19 cellular contexts compared by ENCODE assay signal in the genomic region with DNA sequence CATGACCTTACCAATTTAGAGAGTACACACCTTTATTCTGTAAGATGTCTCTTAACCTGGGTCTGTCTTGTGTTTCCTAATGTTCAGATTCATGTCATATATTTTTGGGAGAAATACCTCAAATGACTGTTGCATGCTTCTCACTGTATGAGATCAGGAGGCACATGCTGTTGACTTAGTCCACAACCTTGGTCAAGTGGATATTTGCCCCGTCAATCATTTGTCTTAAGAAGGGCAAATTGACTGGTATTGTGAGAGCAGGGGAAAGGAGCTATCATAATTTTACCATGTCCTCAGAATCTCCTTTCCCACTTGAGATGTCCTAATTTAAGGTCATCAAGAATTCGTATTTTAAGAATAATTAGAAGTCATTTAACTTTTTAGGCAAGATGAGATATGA.
"Had no signal": no experiment of that assay in that cellular context is flagged by ENCODE, and none has a peak within 500 bp of the region (broad histone marks: within the 10 kb centered on the region; RNA-seq: fewer than 3 reads in every experiment).

No MANE protein-coding gene starts in this region.

- H3K9ac ChIP-seq: SK-N-SH had no signal

- H3K9me3 Mint-ChIP-seq: IgD-negative memory B cell had no signal

- H3K27me3 Mint-ChIP-seq: IgD-negative memory B cell had no signal

- H3K27ac ChIP-seq: RWPE1 had no signal

- ATAC-seq: Panc1 had no signal

- H3K36me3 ChIP-seq: MG63 had no signal

- H3K9me3 ChIP-seq: MG63, SK-N-SH had no signal

- H3K4me2 ChIP-seq: SK-N-SH had no signal

- H3K4me3 ChIP-seq: MG63 had no signal

- H3K27me3 ChIP-seq: MG63 had no signal

- H3K27ac Mint-ChIP-seq: IgD-negative memory B cell had no signal

- DNase-seq: KBM-7, MG63, NCI-H1092, NCI-H1105 treated with DMSO at 0.1 percent for 48 hours, NCI-H1436, NCI-H187, NCI-H2029, NCI-H2171 treated with DMSO at 0.1 percent for 48 hours, NCI-H345, NCI-H446 treated with DMSO at 0.1 percent for 48 hours, NCI-H510A treated with DMSO at 0.1 percent for 48 hours, NCI-H526, NCI-H82, SHP77, SK-N-SH, SW 1271 had no signal

- H3K4me3 Mint-ChIP-seq: IgD-negative memory B cell had no signal
